17 cellular contexts compared by ENCODE assay signal in genomic region chr22:40560994-40561515, GRCh38.
"Had no signal": no experiment of that assay in that cellular context is flagged by ENCODE, and none has a peak within 500 bp of the region (broad histone marks: within the 10 kb centered on the region; RNA-seq: fewer than 3 reads in every experiment).

No MANE protein-coding gene starts in this region.

- DNase-seq: colonic mucosa; foreskin melanocyte; heart left ventricle; hippocampal formation; kidney glomerular epithelial cell; mucosa of descending colon; naive thymus-derived CD8-positive, alpha-beta T cell; sigmoid colon; stimulated activated CD4-positive, alpha-beta T cell treated with anti-CD3 and anti-CD28 coated beads, Interleukin-12 subunit alpha, Interleukin-12 subunit beta, amount 100 ng/mL, for 4 hours; stimulated activated naive CD4-positive, alpha-beta T cell; stomach; transverse colon had no signal

- H3K9me3 Mint-ChIP-seq: naive thymus-derived CD8-positive, alpha-beta T cell had no signal

- H3K27me3 ChIP-seq: colonic mucosa, heart left ventricle, right atrium auricular region, sigmoid colon, stomach, transverse colon had no signal

- H3K27me3 Mint-ChIP-seq: naive thymus-derived CD8-positive, alpha-beta T cell had no signal

- FAIRE-seq: islet of Langerhans had no signal

- H3K27ac ChIP-seq: colonic mucosa, heart left ventricle, right atrium auricular region, sigmoid colon, skin epidermis, stomach, thoracic aorta, transverse colon had no signal

- H3K36me3 ChIP-seq: colonic mucosa, heart left ventricle, right atrium auricular region, sigmoid colon, stomach, thoracic aorta, transverse colon had no signal

- H3K4me3 ChIP-seq: colonic mucosa, heart left ventricle, mucosa of descending colon, right atrium auricular region, sigmoid colon, skin epidermis, stomach, thoracic aorta, transverse colon had no signal

- H3K9me3 ChIP-seq: colonic mucosa, heart left ventricle, mucosa of descending colon, right atrium auricular region, sigmoid colon, stomach, thoracic aorta, transverse colon had no signal

- H3K4me1 ChIP-seq: colonic mucosa had no signal

- H3K4me3 Mint-ChIP-seq: naive thymus-derived CD8-positive, alpha-beta T cell; neural crest cell had no signal
